In genomic region chr17:45234641-45235040, GRCh38 we compare ENCODE assay signal across 7 cellular contexts.
A peak's percentile ranks its signal among the peaks of the same experiment; 100 is the strongest.
DNase-seq lines count a peak whose midpoint lies in the region; ATAC-seq and TF ChIP-seq lines count a peak whose summit lies in the region.

No MANE protein-coding gene starts in this region.

- ATAC-seq in HG03354 (IDR thresholded peaks at IDR 0.05; ENCODE audit: poor library complexity, severe bottlenecking, unreplicated experiment) = no peak
- ATAC-seq in HG03175 (IDR thresholded peaks at IDR 0.05; ENCODE audit: unreplicated experiment) = no peak

- peak; percentile 46 for TF ChIP-seq CTCF in GM10248 (IDR thresholded peaks at IDR 0.05; ENCODE audit: control extremely low read depth, extremely low read depth, low read depth, missing control alignments)

- POLR2A ChIA-PET in GM10248 (lab: Yijun Ruan, JAX) = no interaction called here

- CTCF ChIA-PET in GM10248 (lab: Yijun Ruan, JAX) = interaction anchor here (0.8 to 13.0 kb wide), 17 partner anchors 9 to 198 kb away, joined by 3 to 309 read pairs (median 6); partner anchors contain the start of genes ACBD4, ARHGAP27 and FMNL1

- DNase-seq in GM10248 (ENCODE audit: extremely low spot score) (peak; percentile 60), NAMALWA (ENCODE audit: low spot score) (peak; percentile 79), iPS-NIHi7 (ENCODE audit: extremely low spot score) (peak; percentile 88), hypothalamus (lab: John Stamatoyannopoulos, UW) (no peak)
- DNase-seq in activated CD4-positive, alpha-beta T cell treated with anti-CD3 and anti-CD28 coated beads for 4 hours = peak; percentile 60

Comparison
In these comparisons a context has a peak if more than half of its experiments do, and no peak if none do; other contexts are left out.
1. DNase-seq: peak in GM10248 (single experiment), NAMALWA (single experiment), activated CD4-positive, alpha-beta T cell treated with anti-CD3 and anti-CD28 coated beads for 4 hours (2 of 2) and iPS-NIHi7 (single experiment); none in hypothalamus (0 of 51).